ENCODE assay signal across 8 cellular contexts in the genomic region with DNA sequence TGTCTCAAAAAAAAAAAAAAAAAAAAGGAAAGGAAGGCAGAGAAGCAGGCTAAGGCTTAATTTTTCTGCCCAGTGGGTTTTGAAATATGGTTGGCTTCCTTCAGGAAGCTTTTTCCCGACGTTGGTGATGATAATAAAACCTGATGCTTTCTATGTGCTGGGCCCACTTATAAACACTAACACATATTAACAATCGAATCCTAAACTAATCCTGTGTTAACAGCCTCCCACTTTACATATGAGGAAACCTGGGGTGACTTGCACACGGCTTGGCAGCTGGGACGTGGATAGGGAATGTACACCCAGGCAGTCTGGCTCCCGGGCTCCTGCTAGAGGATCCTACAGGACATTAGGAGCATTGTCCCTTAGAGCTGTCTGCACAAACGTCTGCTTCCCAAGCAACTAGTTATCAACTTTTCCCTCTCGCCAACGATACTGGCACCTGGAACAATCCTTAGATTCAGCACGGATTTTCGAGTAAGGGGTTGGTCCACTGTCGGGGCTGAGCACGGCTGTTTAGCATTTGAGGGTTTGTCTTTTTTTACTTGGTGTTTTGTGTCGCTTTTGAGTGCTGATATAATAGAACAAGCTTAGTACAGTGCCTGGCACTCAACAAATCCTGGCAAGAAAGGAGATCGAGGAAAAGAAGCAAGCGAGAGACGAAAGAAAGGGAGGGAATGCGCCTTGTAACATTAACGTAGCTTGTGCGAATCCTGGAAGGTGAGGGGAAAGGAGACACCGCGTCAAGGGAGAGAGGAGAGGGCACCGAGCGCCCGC. TPM values are rescaled to one million over a fixed set of nuclear protein-coding genes. Genes with fewer than 3 reads are reported as not detected.
DNase-seq lines count a peak whose midpoint lies in the region; ATAC-seq and TF ChIP-seq lines count a peak whose summit lies in the region.

No MANE protein-coding gene starts in this region.

- no peaks in the 10 kb centered on the region for H3K9me3 ChIP-seq in CD8-positive, alpha-beta T cell (ENCODE audit: low read length)
- no peaks in the 10 kb centered on the region for H3K9me3 ChIP-seq in breast epithelium

- TF ChIP-seq CTCF in CD8-positive, alpha-beta T cell (IDR thresholded peaks at IDR 0.05): no peak
- TF ChIP-seq CTCF in breast epithelium (IDR thresholded peaks at IDR 0.05): peak in 1 of 3 donors; percentile 19

- no peak for ATAC-seq in CD8-positive, alpha-beta T cell
- peak; percentile 20 for ATAC-seq in GM19372 (IDR thresholded peaks at IDR 0.05; ENCODE audit: low read depth, unreplicated experiment)
- ATAC-seq in HG03378 (IDR thresholded peaks at IDR 0.05; ENCODE audit: unreplicated experiment): peak; percentile 37
- peak; percentile 24 for ATAC-seq in stimulated activated memory B cell treated with anti-CD40 and anti-IgM and Interleukin-4, amounts not matched to agents 10 μg/mL and 1 μg/mL and 100 μg/mL, for 72 hours

- H3K27ac ChIP-seq in CD8-positive, alpha-beta T cell (ENCODE audit: low read depth, low read length): peak overlapping the region; percentile 16
- H3K27ac ChIP-seq in breast epithelium: peak overlapping the region; percentile 87 to 89

- intact Hi-C loops in CD8-positive, alpha-beta T cell (cut with DNase I, micrococcal nuclease): loop anchor here (1.0 to 10.0 kb wide), 8 partner anchors 22 to 1110 kb away; a partner anchor contains a TSS
- intact Hi-C loops in breast epithelium (cut with DNase I; ENCODE audit: low total_unique reads): no loop called here

- peak overlapping the region; percentile 87 for H3K4me3 ChIP-seq in CD8-positive, alpha-beta T cell (ENCODE audit: low read depth, low read length)
- H3K4me3 ChIP-seq in breast epithelium: peak overlapping the region; percentile 83 to 99 (median 92)

- no peaks in the 10 kb centered on the region for H3K36me3 ChIP-seq in CD8-positive, alpha-beta T cell (ENCODE audit: insufficient read depth, low read length)
- no peaks in the 10 kb centered on the region for H3K36me3 ChIP-seq in breast epithelium

- CTCF ChIA-PET in CD8-positive, alpha-beta T cell (lab: Charles Lee): interaction anchor here (0.9 to 1.0 kb wide), 2 partner anchors 27 to 76 kb away, joined by 3 read pairs; no protein-coding TSS in a partner anchor

- H3K4me1 Mint-ChIP-seq in CD8-positive, alpha-beta T cell (ENCODE audit: low read depth): peaks cover 30% of the 10 kb centered on the region
- peaks cover 18% of the 10 kb centered on the region for H3K4me1 Mint-ChIP-seq in stimulated activated memory B cell treated with anti-CD40 and anti-IgM and Interleukin-4, amounts not matched to agents 10 μg/mL and 1 μg/mL and 100 μg/mL, for 72 hours

- H3K36me3 Mint-ChIP-seq in CD8-positive, alpha-beta T cell: peaks cover 13% of the 10 kb centered on the region
- peaks cover 10% of the 10 kb centered on the region for H3K36me3 Mint-ChIP-seq in stimulated activated memory B cell treated with anti-CD40 and anti-IgM and Interleukin-4, amounts not matched to agents 10 μg/mL and 1 μg/mL and 100 μg/mL, for 72 hours

- POLR2A ChIA-PET in CD8-positive, alpha-beta T cell (lab: Charles Lee): interaction anchor here (1.0 kb wide), 1 partner anchor 18 kb away, joined by 3 read pairs; no protein-coding TSS in a partner anchor

- DNase-seq in CD8-positive, alpha-beta T cell: no peak
- DNase-seq in NCI-H69 (lab: John Stamatoyannopoulos, UW) (peak; percentile 75), breast epithelium (ENCODE audit: low spot score in 2 of 2) (peak in 1 of 2 donors; percentile 30), kidney glomerular epithelial cell (lab: John Stamatoyannopoulos, UW) (peak; percentile 75)
- DNase-seq in NK-92 treated with Interleukin-12 subunit alpha and Interleukin-12 subunit beta, amount 100 ng/mL, for 24 hours (lab: John Stamatoyannopoulos, UW): no peak

- no peaks in the 10 kb centered on the region for H3K9me3 Mint-ChIP-seq in CD8-positive, alpha-beta T cell
- H3K9me3 Mint-ChIP-seq in stimulated activated memory B cell treated with anti-CD40 and anti-IgM and Interleukin-4, amounts not matched to agents 10 μg/mL and 1 μg/mL and 100 μg/mL, for 72 hours: no peaks in the 10 kb centered on the region

- H3K27ac Mint-ChIP-seq in CD8-positive, alpha-beta T cell: peak overlapping the region; percentile 97
- no peak overlapping the region for H3K27ac Mint-ChIP-seq in stimulated activated memory B cell treated with anti-CD40 and anti-IgM and Interleukin-4, amounts not matched to agents 10 μg/mL and 1 μg/mL and 100 μg/mL, for 72 hours

- peaks cover 14% of the 10 kb centered on the region for H3K4me1 ChIP-seq in CD8-positive, alpha-beta T cell (ENCODE audit: insufficient read depth, low read length)
- H3K4me1 ChIP-seq in breast epithelium: no peaks in the 10 kb centered on the region

- TF ChIP-seq POLR2A in breast epithelium (IDR thresholded peaks at IDR 0.05): no peak

- H3K27me3 Mint-ChIP-seq in CD8-positive, alpha-beta T cell (ENCODE audit: low read depth): peaks cover 5% of the 10 kb centered on the region
- no peaks in the 10 kb centered on the region for H3K27me3 Mint-ChIP-seq in stimulated activated memory B cell treated with anti-CD40 and anti-IgM and Interleukin-4, amounts not matched to agents 10 μg/mL and 1 μg/mL and 100 μg/mL, for 72 hours

- no peaks in the 10 kb centered on the region for H3K27me3 ChIP-seq in CD8-positive, alpha-beta T cell (ENCODE audit: insufficient read depth, low read length)
- no peaks in the 10 kb centered on the region for H3K27me3 ChIP-seq in breast epithelium

- H3K4me3 Mint-ChIP-seq in CD8-positive, alpha-beta T cell: peak overlapping the region; percentile 86
- peak overlapping the region; percentile 85 for H3K4me3 Mint-ChIP-seq in stimulated activated memory B cell treated with anti-CD40 and anti-IgM and Interleukin-4, amounts not matched to agents 10 μg/mL and 1 μg/mL and 100 μg/mL, for 72 hours

RNA-seq across cellular contexts. Expression of a gene that starts 0.6 kb away (rescaled TPM):
- total RNA-seq in CD8-positive, alpha-beta T cell: 10 to 100 TPM; 18.4 to 26.1 TPM
- total RNA-seq in breast epithelium: 10 to 100 TPM; 29.8 to 46.2 (median 45.9) TPM

RNA-seq across cellular contexts. Expression of a gene that starts 19.1 kb away (rescaled TPM):
- total RNA-seq in CD8-positive, alpha-beta T cell: not detected
- total RNA-seq in breast epithelium: not detected

Comparison
In these comparisons a context has a peak if more than half of its experiments do, and no peak if none do; other contexts are left out.
1. DNase-seq: peak in NCI-H69 (single experiment) and kidney glomerular epithelial cell (single experiment); none in CD8-positive, alpha-beta T cell (0 of 7) and NK-92 treated with Interleukin-12 subunit alpha and Interleukin-12 subunit beta, amount 100 ng/mL, for 24 hours (single experiment).